Comparison of ENCODE assay signal across 22 cellular contexts in the genomic region with DNA sequence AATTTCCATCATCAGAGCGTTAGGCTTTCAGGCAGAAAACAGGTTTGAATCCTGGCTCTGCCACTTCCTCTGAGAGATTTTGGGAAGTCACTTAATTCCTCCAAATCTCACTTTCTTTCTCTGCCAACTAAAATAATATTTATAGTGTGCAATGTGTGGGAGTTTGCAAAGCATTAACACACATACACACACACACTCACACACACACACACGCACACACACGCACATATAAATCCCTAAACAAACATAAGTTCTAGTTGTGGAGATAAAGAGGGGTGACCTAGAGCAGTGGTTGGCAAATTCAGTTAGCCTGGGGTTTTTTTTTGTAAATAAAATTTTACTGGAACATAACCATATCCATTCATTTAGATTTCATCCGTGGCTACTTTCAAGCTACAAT.
DNase-seq lines count a peak whose midpoint lies in the region; ATAC-seq and TF ChIP-seq lines count a peak whose summit lies in the region.
"Had no signal": no experiment of that assay in that cellular context is flagged by ENCODE, and none has a peak within 500 bp of the region (broad histone marks: within the 10 kb centered on the region; RNA-seq: fewer than 3 reads in every experiment).

No MANE protein-coding gene starts in this region.

- H3K4me1 ChIP-seq in HEK293 (ENCODE audit: control insufficient read depth, insufficient read depth, low read length) = peaks cover 17% of the 10 kb centered on the region
- H3K4me1 ChIP-seq: BE2C had no signal

- no peak for TF ChIP-seq CTCF in HEK293 (tag by site-specific recombination; IDR thresholded peaks at IDR 0.05)
- TF ChIP-seq CTCF in nephron (IDR thresholded peaks at IDR 0.05; ENCODE audit: unreplicated experiment in 3 of 3) = no peak

- H3K9me3 ChIP-seq in HEK293 (ENCODE audit: control insufficient read depth, insufficient read depth, low read depth, low read length) = no peaks in the 10 kb centered on the region; the same call in 1 of the 2 replicates
- H3K9me3 ChIP-seq: BE2C, BLaER1 had no signal

- H3K9me3 Mint-ChIP-seq in nephron = peaks cover 2% of the 10 kb centered on the region
- H3K9me3 Mint-ChIP-seq: CD14-positive monocyte; CD4-positive, alpha-beta memory T cell; CD8-positive, alpha-beta memory T cell had no signal

- CTCF ChIA-PET in HEK293 (lab: Yijun Ruan, JAX) = interaction anchor here (0.7 kb wide), 1 partner anchor 405 kb away, joined by 3 read pairs; no protein-coding TSS in a partner anchor

- no peaks in the 10 kb centered on the region for H3K36me3 Mint-ChIP-seq in nephron (ENCODE audit: low read depth)
- H3K36me3 Mint-ChIP-seq: CD14-positive monocyte; CD4-positive, alpha-beta memory T cell; CD4-positive, CD25-positive, alpha-beta regulatory T cell had no signal

- peak overlapping the region in 2 of 3 experiments; percentile 35 to 50 for H3K27ac Mint-ChIP-seq in nephron
- H3K27ac Mint-ChIP-seq: CD14-positive monocyte; CD4-positive, alpha-beta memory T cell; CD4-positive, CD25-positive, alpha-beta regulatory T cell; CD8-positive, alpha-beta memory T cell had no signal

- ATAC-seq in HG03354 (IDR thresholded peaks at IDR 0.05; ENCODE audit: poor library complexity, severe bottlenecking, unreplicated experiment) = no peak
- no peak for ATAC-seq in HG03469 (IDR thresholded peaks at IDR 0.05; ENCODE audit: unreplicated experiment)

- H3K27ac ChIP-seq in HEK293 (ENCODE audit: extremely low read depth, low read depth, low read length) = no peak overlapping the region
- H3K27ac ChIP-seq: BLaER1 had no signal

- H3K4me3 ChIP-seq in HEK293 (ENCODE audit: low read depth, low read length) = no peak overlapping the region
- H3K4me3 ChIP-seq: BLaER1 had no signal

- no peak for DNase-seq in GDM1 (lab: John Stamatoyannopoulos, UW)
- DNase-seq: 8988T; ACHN; BE2C; C1 segment of cervical spinal cord; CD4-positive, alpha-beta memory T cell; CD4-positive, CD25-positive, alpha-beta regulatory T cell; CD8-positive, alpha-beta memory T cell; COR-L47; DMS 273 treated with DMSO at 0.1 percent for 48 hours; DMS153; DMS53; DMS79; DND-41; EL; GF-D8 had no signal

- H3K4me3 Mint-ChIP-seq in nephron = no peak overlapping the region
- H3K4me3 Mint-ChIP-seq: CD14-positive monocyte; CD4-positive, alpha-beta memory T cell; CD4-positive, CD25-positive, alpha-beta regulatory T cell; CD8-positive, alpha-beta memory T cell had no signal

- no peaks in the 10 kb centered on the region for H3K27me3 Mint-ChIP-seq in nephron (ENCODE audit: low read depth)

- peaks cover 42% of the 10 kb centered on the region for H3K4me1 Mint-ChIP-seq in nephron
- H3K4me1 Mint-ChIP-seq: CD4-positive, alpha-beta memory T cell; CD4-positive, CD25-positive, alpha-beta regulatory T cell; CD8-positive, alpha-beta memory T cell had no signal

- H3K36me3 ChIP-seq in HEK293 (ENCODE audit: control insufficient read depth in 2 of 2, insufficient read depth in 1 of 2, low read length in 2 of 2) = no peaks in the 10 kb centered on the region
- H3K36me3 ChIP-seq: BE2C, BLaER1 had no signal

- POLR2A ChIA-PET in HEK293 (lab: Yijun Ruan, JAX) = no interaction called here

TF ChIP-seq in HEK293, 187 proteins besides CTCF, POLR2A, EP300 and RAD21:
- TF ChIP-seq ZNF777 (tag by site-specific recombination; IDR thresholded peaks at IDR 0.05; ENCODE audit: borderline replicate concordance) = no peak
- TF ChIP-seq, protein P1, sequence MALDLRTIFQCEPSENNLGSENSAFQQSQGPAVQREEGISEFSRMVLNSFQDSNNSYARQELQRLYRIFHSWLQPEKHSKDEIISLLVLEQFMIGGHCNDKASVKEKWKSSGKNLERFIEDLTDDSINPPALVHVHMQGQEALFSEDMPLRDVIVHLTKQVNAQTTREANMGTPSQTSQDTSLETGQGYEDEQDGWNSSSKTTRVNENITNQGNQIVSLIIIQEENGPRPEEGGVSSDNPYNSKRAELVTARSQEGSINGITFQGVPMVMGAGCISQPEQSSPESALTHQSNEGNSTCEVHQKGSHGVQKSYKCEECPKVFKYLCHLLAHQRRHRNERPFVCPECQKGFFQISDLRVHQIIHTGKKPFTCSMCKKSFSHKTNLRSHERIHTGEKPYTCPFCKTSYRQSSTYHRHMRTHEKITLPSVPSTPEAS (tag by site-specific recombination; IDR thresholded peaks at IDR 0.05) = 0 out of 2 replicates have a peak, but pooled peaks have one; percentile 25
- 0 out of 2 replicates have a peak, but pooled peaks have one; percentile 31 for TF ChIP-seq ZNF843 (tag by site-specific recombination; IDR thresholded peaks at IDR 0.05)
- TF ChIP-seq ZNF214 (tag by site-specific recombination; IDR thresholded peaks at IDR 0.05; ENCODE audit: borderline replicate concordance) = no peak
- TF ChIP-seq ZFHX2 (tag by site-specific recombination; conservative IDR thresholded peaks at IDR 0.05) = peak; percentile 75
TF ChIP-seq in HEK293: peak in this region for 3.
